16 cellular contexts compared by ENCODE assay signal in genomic region chr16:63568184-63568583, GRCh38.
DNase-seq lines count a peak whose midpoint lies in the region; ATAC-seq, FAIRE-seq and TF ChIP-seq lines count a peak whose summit lies in the region.
"Had no signal": no experiment of that assay in that cellular context is flagged by ENCODE, and none has a peak within 500 bp of the region (broad histone marks: within the 10 kb centered on the region; RNA-seq: fewer than 3 reads in every experiment).

No MANE protein-coding gene starts in this region.

- in situ Hi-C loops in HepG2 (cut with HindIII; ENCODE audit: extremely low pct_ligation_motif_present, low pct_unique_long_range_greater_than_20kb): no loop called here

- H3K27ac ChIP-seq in GM23338 (ENCODE audit: low read depth) (no peak overlapping the region), mesendoderm (ENCODE audit: low read depth, low read length) (no peak overlapping the region), neuronal stem cell (replicated peaks; ENCODE audit: low read length) (peak overlapping the region; percentile 56), HepG2 (ENCODE audit: extremely low read length, insufficient read depth, low read length) (no peak overlapping the region), trophoblast cell (ENCODE audit: low read depth, low read length) (no peak overlapping the region)
- H3K27ac ChIP-seq: C4-2B had no signal

- no peaks in the 10 kb centered on the region for H4K20me1 ChIP-seq in GM23338 (replicated peaks; ENCODE audit: insufficient read depth)
- no peaks in the 10 kb centered on the region for H4K20me1 ChIP-seq in HepG2 (ENCODE audit: insufficient read depth, low read length)

- H2BK12ac ChIP-seq in neuronal stem cell (ENCODE audit: low read length) (no peak overlapping the region), trophoblast cell (ENCODE audit: low read length) (no peak overlapping the region)

- no peak overlapping the region for H4K12ac ChIP-seq in trophoblast cell (ENCODE audit: low read depth, low read length)

- H2AK5ac ChIP-seq in mesendoderm (ENCODE audit: low read length) (no peak overlapping the region), neuronal stem cell (ENCODE audit: low read depth, low read length) (no peak overlapping the region), trophoblast cell (ENCODE audit: low read length) (no peak overlapping the region)

- TF ChIP-seq CTCF in GM23338 (conservative IDR thresholded peaks at IDR 0.05; ENCODE audit: low read depth in 2 of 2) (no peak), WTC11 (IDR thresholded peaks at IDR 0.05) (no peak), HepG2 (CRISPR knock-in tag; IDR thresholded peaks at IDR 0.05) (no peak)

- H3K36me3 Mint-ChIP-seq in GM23338 (ENCODE audit: low read depth): no peaks in the 10 kb centered on the region
- no peaks in the 10 kb centered on the region for H3K36me3 Mint-ChIP-seq in WTC11
- H3K36me3 Mint-ChIP-seq in activated T-helper 1 cell treated with anti-CD3 and anti-CD28 coated beads, Interleukin-12 subunit alpha, Interleukin-12 subunit beta, Interleukin-2, Interleukin-4 antibody, amounts not matched to agents 30 ng/mL and 10 ng/mL and 1 ng/mL, durations not matched to agents 14 hours and 24 hours and 36 hours (ENCODE audit: low read depth): no peaks in the 10 kb centered on the region
- H3K36me3 Mint-ChIP-seq: CD4-positive, alpha-beta memory T cell had no signal

- no peak overlapping the region for H2BK15ac ChIP-seq in mesendoderm (replicated peaks; ENCODE audit: low read depth)
- no peak overlapping the region for H2BK15ac ChIP-seq in neuronal stem cell (ENCODE audit: low read length)

- H2BK120ac ChIP-seq in mesendoderm (ENCODE audit: low read depth, low read length): no peak overlapping the region
- no peak overlapping the region for H2BK120ac ChIP-seq in neuronal stem cell (ENCODE audit: low read depth, low read length)
- H2BK120ac ChIP-seq in trophoblast cell (ENCODE audit: insufficient read depth, low read length, poor library complexity): no peak overlapping the region

- TF ChIP-seq EP300 in HepG2 (IDR thresholded peaks at IDR 0.05; ENCODE audit: low read depth in 2 of 2, low read length in 2 of 2) (no peak), HepG2 (CRISPR knock-in tag; IDR thresholded peaks at IDR 0.05; ENCODE audit: borderline replicate concordance) (no peak)

- no TSS peak for BruUV-seq in HepG2 (replicated peaks; lab: Mats Ljungman, UMichigan)

- TF ChIP-seq POLR2A in HepG2 (IDR thresholded peaks at IDR 0.05; ENCODE audit: insufficient read depth in 1 of 2, low read depth in 2 of 2, low read length in 2 of 2): no peak

- H2AFZ ChIP-seq in GM23338 (no peak overlapping the region), neuronal stem cell (ENCODE audit: low read length) (peak overlapping the region; percentile 49), HepG2 (ENCODE audit: low read length) (no peak overlapping the region), trophoblast cell (ENCODE audit: insufficient read depth, low read length, poor library complexity) (no peak overlapping the region)

- H3K14ac ChIP-seq in neuronal stem cell (ENCODE audit: low read length) (no peak overlapping the region), trophoblast cell (ENCODE audit: low read length) (no peak overlapping the region)

- WGBS in mesendoderm (ENCODE audit: extremely low coverage, insufficient coverage, low lambda C conversion rate): no CpG with 5 or more reads among the region's 3 CpGs
- no CpG with 5 or more reads among the region's 3 CpGs for WGBS in neuronal stem cell (ENCODE audit: extremely low coverage in 2 of 2, insufficient read length in 2 of 2, insufficient replicate concordance in 1 of 2), 2 donors
- WGBS in HepG2 (ENCODE audit: low lambda C conversion rate): 4% methylated on average over 3 of the region's 3 CpGs
- WGBS in trophoblast cell (ENCODE audit: extremely low coverage, insufficient coverage, insufficient read length): no CpG with 5 or more reads among the region's 3 CpGs

- CTCF ChIA-PET in WTC11 (lab: Charles Lee): interaction anchor here (0.6 kb wide), 1 partner anchor 338 kb away, joined by 3 read pairs; no protein-coding TSS in a partner anchor
- CTCF ChIA-PET in HepG2 (lab: Yijun Ruan, JAX; ENCODE audit: low intra/inter-chr PET ratio, low total read pairs): no interaction called here

- intact Hi-C loops in HepG2 (cut with micrococcal nuclease; ENCODE audit: unreplicated experiment): no loop called here
- intact Hi-C loops in activated T-helper 1 cell treated with anti-CD3 and anti-CD28 coated beads, Interleukin-12 subunit alpha, Interleukin-12 subunit beta, Interleukin-2, Interleukin-4 antibody, amounts not matched to agents 30 ng/mL and 10 ng/mL and 1 ng/mL, durations not matched to agents 14 hours and 24 hours and 36 hours (cut with micrococcal nuclease): no loop called here

- no peak overlapping the region for H3K56ac ChIP-seq in mesendoderm (ENCODE audit: low read length)

- H3K9me3 ChIP-seq in neuronal stem cell (replicated peaks in 1 of 2; ENCODE audit: control insufficient read depth in 2 of 2, insufficient read depth in 1 of 2, low read depth in 1 of 2, low read length in 2 of 2) (no peaks in the 10 kb centered on the region), HepG2 (ENCODE audit: low read length) (peaks cover 72% of the 10 kb centered on the region), trophoblast cell (ENCODE audit: insufficient read depth, low read depth, low read length) (no peaks in the 10 kb centered on the region)
- H3K9me3 ChIP-seq: BE2C had no signal

- no peaks in the 10 kb centered on the region for H3K79me1 ChIP-seq in mesendoderm (ENCODE audit: low read length)
- no peaks in the 10 kb centered on the region for H3K79me1 ChIP-seq in neuronal stem cell (ENCODE audit: low read depth, low read length)
- H3K79me1 ChIP-seq in trophoblast cell (ENCODE audit: low read length): no peaks in the 10 kb centered on the region

- no peak overlapping the region for H2BK5ac ChIP-seq in mesendoderm (ENCODE audit: low read length)
- no peak overlapping the region for H2BK5ac ChIP-seq in neuronal stem cell (ENCODE audit: low read length)
- no peak overlapping the region for H2BK5ac ChIP-seq in trophoblast cell (ENCODE audit: low read depth, low read length, poor library complexity)

- H3K4me2 ChIP-seq in GM23338: no peak overlapping the region
- H3K4me2 ChIP-seq in mesendoderm (ENCODE audit: low read length): no peak overlapping the region
- H3K4me2 ChIP-seq in neuronal stem cell (ENCODE audit: insufficient read depth, low read length, poor library complexity, severe bottlenecking): peak overlapping the region; percentile 40
- H3K4me2 ChIP-seq in HepG2 (ENCODE audit: low read depth, low read length): no peak overlapping the region
- H3K4me2 ChIP-seq in trophoblast cell (ENCODE audit: low read length): no peak overlapping the region

- H3K36me3 ChIP-seq in GM23338 (ENCODE audit: insufficient read depth) (no peaks in the 10 kb centered on the region), mesendoderm (ENCODE audit: control insufficient read depth, insufficient read depth, low read length) (no peaks in the 10 kb centered on the region), neuronal stem cell (replicated peaks in 1 of 2; ENCODE audit: control insufficient read depth in 2 of 2, insufficient read depth in 2 of 2, low read length in 2 of 2) (no peaks in the 10 kb centered on the region), HepG2 (replicated peaks in 1 of 2; ENCODE audit: control insufficient read depth in 1 of 2, insufficient read depth in 2 of 2, low read length in 2 of 2) (no peaks in the 10 kb centered on the region), trophoblast cell (ENCODE audit: control insufficient read depth in 1 of 2, insufficient read depth in 2 of 2, low read length in 2 of 2) (no peaks in the 10 kb centered on the region)
- H3K36me3 ChIP-seq: BE2C had no signal

- TF ChIP-seq RAD21 in HepG2 (CRISPR knock-in tag; IDR thresholded peaks at IDR 0.05): no peak

- H3K4me1 Mint-ChIP-seq in GM23338 (peaks cover 4% of the 10 kb centered on the region; the same call in 2 of the 3 replicates), WTC11 (peaks cover 10% of the 10 kb centered on the region)
- no peaks in the 10 kb centered on the region for H3K4me1 Mint-ChIP-seq in activated T-helper 1 cell treated with anti-CD3 and anti-CD28 coated beads, Interleukin-12 subunit alpha, Interleukin-12 subunit beta, Interleukin-2, Interleukin-4 antibody, amounts not matched to agents 30 ng/mL and 10 ng/mL and 1 ng/mL, durations not matched to agents 14 hours and 24 hours and 36 hours (ENCODE audit: low read depth)
- H3K4me1 Mint-ChIP-seq: CD4-positive, alpha-beta memory T cell had no signal

- H4K8ac ChIP-seq in mesendoderm (ENCODE audit: low read depth, low read length): no peak overlapping the region
- H4K8ac ChIP-seq in neuronal stem cell (ENCODE audit: low read depth, low read length): no peak overlapping the region
- no peak overlapping the region for H4K8ac ChIP-seq in trophoblast cell (ENCODE audit: low read depth, low read length)

- no peaks in the 10 kb centered on the region for H3F3A ChIP-seq in GM23338 (replicated peaks; ENCODE audit: low read depth)

- H3K4ac ChIP-seq in mesendoderm (ENCODE audit: low read depth, low read length): no peak overlapping the region
- H3K4ac ChIP-seq in neuronal stem cell (ENCODE audit: low read length): no peak overlapping the region
- no peak overlapping the region for H3K4ac ChIP-seq in trophoblast cell (ENCODE audit: low read depth, low read length)

- H3K9ac ChIP-seq in mesendoderm (ENCODE audit: low read length) (no peak overlapping the region), neuronal stem cell (ENCODE audit: low read depth, low read length, poor library complexity) (no peak overlapping the region), HepG2 (ENCODE audit: insufficient read depth, low read depth, low read length) (no peak overlapping the region), trophoblast cell (ENCODE audit: low read length) (no peak overlapping the region)

- H3K27me3 ChIP-seq in GM23338 (ENCODE audit: insufficient read depth) (no peaks in the 10 kb centered on the region), mesendoderm (ENCODE audit: insufficient read depth, low read length, poor library complexity) (no peaks in the 10 kb centered on the region), neuronal stem cell (ENCODE audit: control insufficient read depth in 3 of 3, insufficient read depth in 3 of 3, low read depth in 1 of 3, low read length in 3 of 3) (no peaks in the 10 kb centered on the region), HepG2 (ENCODE audit: control insufficient read depth in 1 of 2, insufficient read depth in 2 of 2, low read length in 2 of 2) (no peaks in the 10 kb centered on the region), trophoblast cell (ENCODE audit: insufficient read depth, low read length) (no peaks in the 10 kb centered on the region)
- H3K27me3 ChIP-seq: BE2C had no signal

- no peak overlapping the region for H4K5ac ChIP-seq in mesendoderm (ENCODE audit: low read length)

- H3K27me3 Mint-ChIP-seq in GM23338 (ENCODE audit: insufficient read depth, low read depth, poor library complexity) (no peaks in the 10 kb centered on the region), WTC11 (ENCODE audit: low read depth) (no peaks in the 10 kb centered on the region)
- no peaks in the 10 kb centered on the region for H3K27me3 Mint-ChIP-seq in activated T-helper 1 cell treated with anti-CD3 and anti-CD28 coated beads, Interleukin-12 subunit alpha, Interleukin-12 subunit beta, Interleukin-2, Interleukin-4 antibody, amounts not matched to agents 30 ng/mL and 10 ng/mL and 1 ng/mL, durations not matched to agents 14 hours and 24 hours and 36 hours (ENCODE audit: insufficient read depth)
- H3K27me3 Mint-ChIP-seq: CD4-positive, alpha-beta memory T cell had no signal

- POLR2A ChIA-PET in WTC11 (lab: Charles Lee): no interaction called here
- POLR2A ChIA-PET in HepG2 (lab: Yijun Ruan, JAX): no interaction called here

- DNase-seq in GM23338 (ENCODE audit: low spot score) (peak; percentile 5), WTC11 (ENCODE audit: low spot score) (no peak), mesendoderm (peak; percentile 2), neuronal stem cell (ENCODE audit: low spot score) (peak; percentile 12), HepG2 (ENCODE audit: low spot score) (no peak), trophoblast cell (no peak)
- no peak for DNase-seq in activated T-helper 1 cell treated with anti-CD3 and anti-CD28 coated beads, Interleukin-12 subunit alpha, Interleukin-12 subunit beta, Interleukin-2, Interleukin-4 antibody, amounts not matched to agents 30 ng/mL and 10 ng/mL and 1 ng/mL, durations not matched to agents 14 hours and 24 hours and 36 hours (ENCODE audit: low spot score)
- DNase-seq: BE2C; CD4-positive, alpha-beta memory T cell; DMS79; HCEC 1CT; HFFc6 had no signal

- no peaks in the 10 kb centered on the region for H3K9me2 ChIP-seq in GM23338 (ENCODE audit: insufficient read depth)

- H3K23ac ChIP-seq in mesendoderm (ENCODE audit: low read length): no peak overlapping the region
- no peak overlapping the region for H3K23ac ChIP-seq in neuronal stem cell (ENCODE audit: low read depth, low read length, poor library complexity)
- no peak overlapping the region for H3K23ac ChIP-seq in trophoblast cell (ENCODE audit: low read length)

- H3K27ac Mint-ChIP-seq in GM23338: no peak overlapping the region
- no peak overlapping the region for H3K27ac Mint-ChIP-seq in WTC11
- H3K27ac Mint-ChIP-seq in activated T-helper 1 cell treated with anti-CD3 and anti-CD28 coated beads, Interleukin-12 subunit alpha, Interleukin-12 subunit beta, Interleukin-2, Interleukin-4 antibody, amounts not matched to agents 30 ng/mL and 10 ng/mL and 1 ng/mL, durations not matched to agents 14 hours and 24 hours and 36 hours: no peak overlapping the region
- H3K27ac Mint-ChIP-seq: CD4-positive, alpha-beta memory T cell; HFFc6 had no signal

- peak; percentile 30; the same call in 1 of the 3 replicates for ATAC-seq in GM23338
- peak; percentile 51; the same call in 1 of the 2 replicates for ATAC-seq in WTC11
- ATAC-seq in HepG2: no peak

- H3K79me2 ChIP-seq in GM23338 (replicated peaks; ENCODE audit: insufficient read depth) (no peaks in the 10 kb centered on the region), mesendoderm (ENCODE audit: control insufficient read depth, insufficient read depth, low read length) (no peaks in the 10 kb centered on the region), HepG2 (ENCODE audit: insufficient read depth, low read length) (no peaks in the 10 kb centered on the region), trophoblast cell (ENCODE audit: control insufficient read depth, insufficient read depth, low read length, poor library complexity) (no peaks in the 10 kb centered on the region)

- H3K9me3 Mint-ChIP-seq in GM23338 (no peaks in the 10 kb centered on the region), WTC11 (0 out of 2 replicates have a peak, but pooled peaks cover under 1% of the 10 kb centered on the region)
- H3K9me3 Mint-ChIP-seq in activated T-helper 1 cell treated with anti-CD3 and anti-CD28 coated beads, Interleukin-12 subunit alpha, Interleukin-12 subunit beta, Interleukin-2, Interleukin-4 antibody, amounts not matched to agents 30 ng/mL and 10 ng/mL and 1 ng/mL, durations not matched to agents 14 hours and 24 hours and 36 hours: peaks cover 21% of the 10 kb centered on the region

- no peak for FAIRE-seq in HepG2 (lab: Jason Lieb, UNC)
- FAIRE-seq: A204.1, G401.6, GM12891 had no signal

- no peaks in the 10 kb centered on the region for H3K4me1 ChIP-seq in GM23338 (ENCODE audit: insufficient read depth)
- no peaks in the 10 kb centered on the region for H3K4me1 ChIP-seq in mesendoderm (ENCODE audit: control insufficient read depth, low read depth, low read length)
- peaks cover 5 to 22% of the 10 kb centered on the region in 2 donors for H3K4me1 ChIP-seq in neuronal stem cell (ENCODE audit: control insufficient read depth in 2 of 2, insufficient read depth in 1 of 2, low read depth in 1 of 2, low read length in 2 of 2)
- H3K4me1 ChIP-seq in HepG2 (ENCODE audit: insufficient read depth, low read length): no peaks in the 10 kb centered on the region
- H3K4me1 ChIP-seq in trophoblast cell (ENCODE audit: control insufficient read depth in 1 of 2, insufficient read depth in 2 of 2, low read length in 2 of 2): no peaks in the 10 kb centered on the region
- H3K4me1 ChIP-seq: BE2C had no signal

- H3K4me3 Mint-ChIP-seq in GM23338 (no peak overlapping the region), WTC11 (no peak overlapping the region)
- no peak overlapping the region for H3K4me3 Mint-ChIP-seq in activated T-helper 1 cell treated with anti-CD3 and anti-CD28 coated beads, Interleukin-12 subunit alpha, Interleukin-12 subunit beta, Interleukin-2, Interleukin-4 antibody, amounts not matched to agents 30 ng/mL and 10 ng/mL and 1 ng/mL, durations not matched to agents 14 hours and 24 hours and 36 hours
- H3K4me3 Mint-ChIP-seq: CD4-positive, alpha-beta memory T cell; HFFc6 had no signal

- H3K18ac ChIP-seq in mesendoderm (ENCODE audit: low read length) (no peak overlapping the region), neuronal stem cell (ENCODE audit: low read length) (no peak overlapping the region), trophoblast cell (ENCODE audit: low read length) (no peak overlapping the region)

- no peak overlapping the region for H3K4me3 ChIP-seq in GM23338
- no peak overlapping the region for H3K4me3 ChIP-seq in mesendoderm (ENCODE audit: low read length)
- no peak overlapping the region for H3K4me3 ChIP-seq in neuronal stem cell (ENCODE audit: low read length in 2 of 2)
- H3K4me3 ChIP-seq in HepG2 (replicated peaks in 1 of 3; ENCODE audit: insufficient read depth in 1 of 3, low read depth in 2 of 3, low read length in 3 of 3): no peak overlapping the region
- no peak overlapping the region for H3K4me3 ChIP-seq in trophoblast cell (ENCODE audit: low read depth, low read length)

- H4K91ac ChIP-seq in neuronal stem cell (ENCODE audit: low read depth, low read length, poor library complexity) (no peak overlapping the region), trophoblast cell (ENCODE audit: low read depth, low read length) (no peak overlapping the region)

Comparison
In these comparisons a context has a peak if more than half of its experiments do, and no peak if none do; other contexts are left out.
1. DNase-seq: peak in GM23338 (single experiment), mesendoderm (single experiment) and neuronal stem cell (single experiment); none in WTC11 (single experiment), HepG2 (single experiment), trophoblast cell (0 of 2) and activated T-helper 1 cell treated with anti-CD3 and anti-CD28 coated beads, Interleukin-12 subunit alpha, Interleukin-12 subunit beta, Interleukin-2, Interleukin-4 antibody, amounts not matched to agents 30 ng/mL and 10 ng/mL and 1 ng/mL, durations not matched to agents 14 hours and 24 hours and 36 hours (single experiment).